8 cellular contexts compared by ENCODE assay signal in the genomic region with DNA sequence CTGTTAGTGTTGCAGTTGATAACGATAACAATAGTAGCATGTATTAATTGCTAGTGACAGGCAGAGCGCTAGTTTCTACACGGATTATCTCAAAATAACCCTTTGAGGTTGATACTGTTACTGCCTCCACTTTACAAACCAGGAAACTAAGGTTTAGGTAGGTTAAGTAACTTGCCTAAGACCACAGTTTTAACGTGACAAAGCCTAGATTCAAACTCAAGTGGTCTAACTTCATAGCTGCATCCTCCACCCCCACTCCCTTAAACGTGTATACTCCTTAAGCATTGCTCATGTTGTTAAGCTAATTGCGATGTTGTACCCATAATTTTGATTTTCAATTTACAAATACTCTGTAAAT. TPM values are rescaled to one million over a fixed set of nuclear protein-coding genes. Genes with fewer than 3 reads are reported as not detected.
DNase-seq lines count a peak whose midpoint lies in the region; ATAC-seq, FAIRE-seq and TF ChIP-seq lines count a peak whose summit lies in the region.

No MANE protein-coding gene starts in this region.

- no peaks in the 10 kb centered on the region for H3K27me3 ChIP-seq in Peyer's patch

- no peak for FAIRE-seq in urothelium cell line (lab: Jason Lieb, UNC)

- H3K4me3 ChIP-seq in Peyer's patch (peak overlapping the region; percentile 76 to 97 (median 89)), fibroblast of mammary gland (ENCODE audit: control insufficient read depth, low read depth, low read length) (peak overlapping the region; percentile 84), skin epidermis (peak overlapping the region in 6 of 7 experiments; percentile 79 to 94 (median 84))

- no peak for DNase-seq in activated T-cell treated with anti-CD3 and anti-CD28 coated beads, Interleukin-2, amount 50 U/mL, for 24 hours
- DNase-seq in activated T-cell treated with anti-CD3 and anti-CD28 coated beads, Interleukin-2, amount 50 U/mL, for 48 hours = no peak
- DNase-seq in Peyer's patch = no peak
- no peak for DNase-seq in fibroblast of mammary gland (ENCODE audit: low read depth)
- no peak for DNase-seq in urothelium cell line (ENCODE audit: low spot score)
- no peak for DNase-seq in activated CD4-positive, CD25-positive, alpha-beta regulatory T cell treated with anti-CD3 and anti-CD28 coated beads, Interleukin-2, amount 50 U/mL, for 72 hours

- no peaks in the 10 kb centered on the region for H3K36me3 ChIP-seq in Peyer's patch

- no peaks in the 10 kb centered on the region for H3K27me3 Mint-ChIP-seq in activated T-cell treated with anti-CD3 and anti-CD28 coated beads, Interleukin-2, amount 50 U/mL, for 24 hours

- H3K4me1 Mint-ChIP-seq in activated T-cell treated with anti-CD3 and anti-CD28 coated beads, Interleukin-2, amount 50 U/mL, for 24 hours (ENCODE audit: low read depth) = peaks cover 36% of the 10 kb centered on the region

- TF ChIP-seq POLR2A in Peyer's patch (IDR thresholded peaks at IDR 0.05) = no peak

- H3K9me3 ChIP-seq in Peyer's patch = no peaks in the 10 kb centered on the region

- TF ChIP-seq CTCF in Peyer's patch (IDR thresholded peaks at IDR 0.05) = no peak
- no peak for TF ChIP-seq CTCF in fibroblast of mammary gland (conservative IDR thresholded peaks at IDR 0.05; ENCODE audit: control insufficient read depth, insufficient read depth, low read depth, low read length)

- no peak for ATAC-seq in HG03108 (IDR thresholded peaks at IDR 0.05; ENCODE audit: unreplicated experiment)

- peaks cover 30% of the 10 kb centered on the region for H3K36me3 Mint-ChIP-seq in activated T-cell treated with anti-CD3 and anti-CD28 coated beads, Interleukin-2, amount 50 U/mL, for 24 hours (ENCODE audit: low read depth)

- peaks cover 0 to 26% (median 4%) of the 10 kb centered on the region in 4 donors for H3K4me1 ChIP-seq in Peyer's patch

- H3K4me3 Mint-ChIP-seq in activated T-cell treated with anti-CD3 and anti-CD28 coated beads, Interleukin-2, amount 50 U/mL, for 24 hours = peak overlapping the region; percentile 94

- H3K9me3 Mint-ChIP-seq in activated T-cell treated with anti-CD3 and anti-CD28 coated beads, Interleukin-2, amount 50 U/mL, for 24 hours = no peaks in the 10 kb centered on the region

- peak overlapping the region in 3 of 4 donors; percentile 95 to 99 (median 98) for H3K27ac ChIP-seq in Peyer's patch
- H3K27ac ChIP-seq in skin epidermis = peak overlapping the region in 5 of 21 experiments; percentile 92 to 99 (median 96)

- peak overlapping the region; percentile 97 for H3K27ac Mint-ChIP-seq in activated T-cell treated with anti-CD3 and anti-CD28 coated beads, Interleukin-2, amount 50 U/mL, for 24 hours

RNA-seq across cellular contexts. Expression of gene ME2, which starts 1.2 kb away (rescaled TPM):
- total RNA-seq in Peyer's patch = 100 to 1,000 TPM in 2 of 4 donors, 10 to 100 TPM in 2; 54.5 to 147 (median 99.1) TPM
